In genomic region chr11:1772270-1773130, GRCh38 we compare ENCODE assay signal across 1 cellular context.
TF ChIP-seq lines count a peak whose summit lies in the region.

No MANE protein-coding gene starts in this region.

TF ChIP-seq in K562, 482 proteins besides CTCF, POLR2A, EP300 and RAD21 (continued from another document and continues in another):
- TF ChIP-seq ZMIZ1 (IDR thresholded peaks at IDR 0.05; ENCODE audit: low read depth in 2 of 2, low read length in 2 of 2) (0 out of 4 replicates have a peak, but pooled peaks of 1 of the 2 experiments have one; percentile 52), ZNF121 (CRISPR knock-in tag; conservative IDR thresholded peaks at IDR 0.05) (no peak), CCNT2 (IDR thresholded peaks at IDR 0.05; ENCODE audit: borderline replicate concordance, extremely low read depth, insufficient read length, low read depth, low read length) (peak; percentile 17), EGR1 (conservative IDR thresholded peaks at IDR 0.05) (peak; percentile 57), ZNF57 (CRISPR knock-in tag; IDR thresholded peaks at IDR 0.05) (peak; percentile 86; the same call in 1 of the 2 replicates), PYGO2 (tag; IDR thresholded peaks at IDR 0.05) (no peak), RB1 (IDR thresholded peaks at IDR 0.05; ENCODE audit: low read depth) (peak; percentile 55; the same call in 1 of the 2 replicates), MIER1 (IDR thresholded peaks at IDR 0.05; ENCODE audit: low read depth) (peak; percentile 70; the same call in 1 of the 2 replicates), RUNX1 (IDR thresholded peaks at IDR 0.05; ENCODE audit: low read depth) (no peak), TAF9B (IDR thresholded peaks at IDR 0.05; ENCODE audit: partially characterized antibody) (no peak), THRA (IDR thresholded peaks at IDR 0.05) (no peak), MAFF (IDR thresholded peaks at IDR 0.05; ENCODE audit: low read length) (peak; percentile 92), NCOA6 (IDR thresholded peaks at IDR 0.05) (no peak), ETS1 (conservative IDR thresholded peaks at IDR 0.05; ENCODE audit: control insufficient read depth, low read depth, low read length) (no peak), ZNF239 (CRISPR knock-in tag; IDR thresholded peaks at IDR 0.05) (no peak), PHF21A (IDR thresholded peaks at IDR 0.05; ENCODE audit: borderline replicate concordance, low read depth) (0 out of 2 replicates have a peak, but pooled peaks have one; percentile 22), E2F8 (IDR thresholded peaks at IDR 0.05; ENCODE audit: low read depth, partially characterized antibody) (no peak), ZNF224 (CRISPR knock-in tag; IDR thresholded peaks at IDR 0.05) (no peak), POLR2AphosphoS2 (IDR thresholded peaks at IDR 0.05; ENCODE audit: low read length) (no peak), TCF7 (IDR thresholded peaks at IDR 0.05; ENCODE audit: borderline replicate concordance) (no peak), ATF3 (IDR thresholded peaks at IDR 0.05) (peak; percentile 94), ATF3 (CRISPR knock-in tag; conservative IDR thresholded peaks at IDR 0.05) (no peak; the same call in 1 of the 2 replicates), ZNF766 (CRISPR knock-in tag; conservative IDR thresholded peaks at IDR 0.05) (no peak; the same call in 1 of the 2 replicates), ETS2 (tag; IDR thresholded peaks at IDR 0.05; ENCODE audit: borderline replicate concordance, poor library complexity, severe bottlenecking) (no peak), STAT5B (CRISPR knock-in tag; IDR thresholded peaks at IDR 0.05) (no peak)
- TF ChIP-seq, protein P1, sequence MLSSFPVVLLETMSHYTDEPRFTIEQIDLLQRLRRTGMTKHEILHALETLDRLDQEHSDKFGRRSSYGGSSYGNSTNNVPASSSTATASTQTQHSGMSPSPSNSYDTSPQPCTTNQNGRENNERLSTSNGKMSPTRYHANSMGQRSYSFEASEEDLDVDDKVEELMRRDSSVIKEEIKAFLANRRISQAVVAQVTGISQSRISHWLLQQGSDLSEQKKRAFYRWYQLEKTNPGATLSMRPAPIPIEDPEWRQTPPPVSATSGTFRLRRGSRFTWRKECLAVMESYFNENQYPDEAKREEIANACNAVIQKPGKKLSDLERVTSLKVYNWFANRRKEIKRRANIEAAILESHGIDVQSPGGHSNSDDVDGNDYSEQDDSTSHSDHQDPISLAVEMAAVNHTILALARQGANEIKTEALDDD (IDR thresholded peaks at IDR 0.05), result no peak
- TF ChIP-seq, protein P2, sequence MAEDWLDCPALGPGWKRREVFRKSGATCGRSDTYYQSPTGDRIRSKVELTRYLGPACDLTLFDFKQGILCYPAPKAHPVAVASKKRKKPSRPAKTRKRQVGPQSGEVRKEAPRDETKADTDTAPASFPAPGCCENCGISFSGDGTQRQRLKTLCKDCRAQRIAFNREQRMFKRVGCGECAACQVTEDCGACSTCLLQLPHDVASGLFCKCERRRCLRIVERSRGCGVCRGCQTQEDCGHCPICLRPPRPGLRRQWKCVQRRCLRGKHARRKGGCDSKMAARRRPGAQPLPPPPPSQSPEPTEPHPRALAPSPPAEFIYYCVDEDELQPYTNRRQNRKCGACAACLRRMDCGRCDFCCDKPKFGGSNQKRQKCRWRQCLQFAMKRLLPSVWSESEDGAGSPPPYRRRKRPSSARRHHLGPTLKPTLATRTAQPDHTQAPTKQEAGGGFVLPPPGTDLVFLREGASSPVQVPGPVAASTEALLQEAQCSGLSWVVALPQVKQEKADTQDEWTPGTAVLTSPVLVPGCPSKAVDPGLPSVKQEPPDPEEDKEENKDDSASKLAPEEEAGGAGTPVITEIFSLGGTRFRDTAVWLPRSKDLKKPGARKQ (CRISPR knock-in tag; IDR thresholded peaks at IDR 0.05), result no peak
- TF ChIP-seq, protein P3, sequence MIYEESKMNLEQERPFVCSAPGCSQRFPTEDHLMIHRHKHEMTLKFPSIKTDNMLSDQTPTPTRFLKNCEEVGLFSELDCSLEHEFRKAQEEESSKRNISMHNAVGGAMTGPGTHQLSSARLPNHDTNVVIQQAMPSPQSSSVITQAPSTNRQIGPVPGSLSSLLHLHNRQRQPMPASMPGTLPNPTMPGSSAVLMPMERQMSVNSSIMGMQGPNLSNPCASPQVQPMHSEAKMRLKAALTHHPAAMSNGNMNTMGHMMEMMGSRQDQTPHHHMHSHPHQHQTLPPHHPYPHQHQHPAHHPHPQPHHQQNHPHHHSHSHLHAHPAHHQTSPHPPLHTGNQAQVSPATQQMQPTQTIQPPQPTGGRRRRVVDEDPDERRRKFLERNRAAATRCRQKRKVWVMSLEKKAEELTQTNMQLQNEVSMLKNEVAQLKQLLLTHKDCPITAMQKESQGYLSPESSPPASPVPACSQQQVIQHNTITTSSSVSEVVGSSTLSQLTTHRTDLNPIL (CRISPR knock-in tag; IDR thresholded peaks at IDR 0.05), result no peak
- TF ChIP-seq, protein P4, sequence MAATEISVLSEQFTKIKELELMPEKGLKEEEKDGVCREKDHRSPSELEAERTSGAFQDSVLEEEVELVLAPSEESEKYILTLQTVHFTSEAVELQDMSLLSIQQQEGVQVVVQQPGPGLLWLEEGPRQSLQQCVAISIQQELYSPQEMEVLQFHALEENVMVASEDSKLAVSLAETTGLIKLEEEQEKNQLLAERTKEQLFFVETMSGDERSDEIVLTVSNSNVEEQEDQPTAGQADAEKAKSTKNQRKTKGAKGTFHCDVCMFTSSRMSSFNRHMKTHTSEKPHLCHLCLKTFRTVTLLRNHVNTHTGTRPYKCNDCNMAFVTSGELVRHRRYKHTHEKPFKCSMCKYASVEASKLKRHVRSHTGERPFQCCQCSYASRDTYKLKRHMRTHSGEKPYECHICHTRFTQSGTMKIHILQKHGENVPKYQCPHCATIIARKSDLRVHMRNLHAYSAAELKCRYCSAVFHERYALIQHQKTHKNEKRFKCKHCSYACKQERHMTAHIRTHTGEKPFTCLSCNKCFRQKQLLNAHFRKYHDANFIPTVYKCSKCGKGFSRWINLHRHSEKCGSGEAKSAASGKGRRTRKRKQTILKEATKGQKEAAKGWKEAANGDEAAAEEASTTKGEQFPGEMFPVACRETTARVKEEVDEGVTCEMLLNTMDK (IDR thresholded peaks at IDR 0.05; ENCODE audit: borderline replicate concordance, insufficient read depth, low read depth, low read length, poor library complexity, severe bottlenecking), result no peak
- TF ChIP-seq, protein P5, sequence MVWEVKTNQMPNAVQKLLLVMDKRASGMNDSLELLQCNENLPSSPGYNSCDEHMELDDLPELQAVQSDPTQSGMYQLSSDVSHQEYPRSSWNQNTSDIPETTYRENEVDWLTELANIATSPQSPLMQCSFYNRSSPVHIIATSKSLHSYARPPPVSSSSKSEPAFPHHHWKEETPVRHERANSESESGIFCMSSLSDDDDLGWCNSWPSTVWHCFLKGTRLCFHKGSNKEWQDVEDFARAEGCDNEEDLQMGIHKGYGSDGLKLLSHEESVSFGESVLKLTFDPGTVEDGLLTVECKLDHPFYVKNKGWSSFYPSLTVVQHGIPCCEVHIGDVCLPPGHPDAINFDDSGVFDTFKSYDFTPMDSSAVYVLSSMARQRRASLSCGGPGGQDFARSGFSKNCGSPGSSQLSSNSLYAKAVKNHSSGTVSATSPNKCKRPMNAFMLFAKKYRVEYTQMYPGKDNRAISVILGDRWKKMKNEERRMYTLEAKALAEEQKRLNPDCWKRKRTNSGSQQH (CRISPR knock-in tag; IDR thresholded peaks at IDR 0.05), result peak; percentile 84
- TF ChIP-seq, protein P6, sequence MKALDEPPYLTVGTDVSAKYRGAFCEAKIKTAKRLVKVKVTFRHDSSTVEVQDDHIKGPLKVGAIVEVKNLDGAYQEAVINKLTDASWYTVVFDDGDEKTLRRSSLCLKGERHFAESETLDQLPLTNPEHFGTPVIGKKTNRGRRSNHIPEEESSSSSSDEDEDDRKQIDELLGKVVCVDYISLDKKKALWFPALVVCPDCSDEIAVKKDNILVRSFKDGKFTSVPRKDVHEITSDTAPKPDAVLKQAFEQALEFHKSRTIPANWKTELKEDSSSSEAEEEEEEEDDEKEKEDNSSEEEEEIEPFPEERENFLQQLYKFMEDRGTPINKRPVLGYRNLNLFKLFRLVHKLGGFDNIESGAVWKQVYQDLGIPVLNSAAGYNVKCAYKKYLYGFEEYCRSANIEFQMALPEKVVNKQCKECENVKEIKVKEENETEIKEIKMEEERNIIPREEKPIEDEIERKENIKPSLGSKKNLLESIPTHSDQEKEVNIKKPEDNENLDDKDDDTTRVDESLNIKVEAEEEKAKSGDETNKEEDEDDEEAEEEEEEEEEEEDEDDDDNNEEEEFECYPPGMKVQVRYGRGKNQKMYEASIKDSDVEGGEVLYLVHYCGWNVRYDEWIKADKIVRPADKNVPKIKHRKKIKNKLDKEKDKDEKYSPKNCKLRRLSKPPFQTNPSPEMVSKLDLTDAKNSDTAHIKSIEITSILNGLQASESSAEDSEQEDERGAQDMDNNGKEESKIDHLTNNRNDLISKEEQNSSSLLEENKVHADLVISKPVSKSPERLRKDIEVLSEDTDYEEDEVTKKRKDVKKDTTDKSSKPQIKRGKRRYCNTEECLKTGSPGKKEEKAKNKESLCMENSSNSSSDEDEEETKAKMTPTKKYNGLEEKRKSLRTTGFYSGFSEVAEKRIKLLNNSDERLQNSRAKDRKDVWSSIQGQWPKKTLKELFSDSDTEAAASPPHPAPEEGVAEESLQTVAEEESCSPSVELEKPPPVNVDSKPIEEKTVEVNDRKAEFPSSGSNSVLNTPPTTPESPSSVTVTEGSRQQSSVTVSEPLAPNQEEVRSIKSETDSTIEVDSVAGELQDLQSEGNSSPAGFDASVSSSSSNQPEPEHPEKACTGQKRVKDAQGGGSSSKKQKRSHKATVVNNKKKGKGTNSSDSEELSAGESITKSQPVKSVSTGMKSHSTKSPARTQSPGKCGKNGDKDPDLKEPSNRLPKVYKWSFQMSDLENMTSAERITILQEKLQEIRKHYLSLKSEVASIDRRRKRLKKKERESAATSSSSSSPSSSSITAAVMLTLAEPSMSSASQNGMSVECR (CRISPR knock-in tag; IDR thresholded peaks at IDR 0.05), result no peak; the same call in 1 of the 2 replicates
